In the genomic region with DNA sequence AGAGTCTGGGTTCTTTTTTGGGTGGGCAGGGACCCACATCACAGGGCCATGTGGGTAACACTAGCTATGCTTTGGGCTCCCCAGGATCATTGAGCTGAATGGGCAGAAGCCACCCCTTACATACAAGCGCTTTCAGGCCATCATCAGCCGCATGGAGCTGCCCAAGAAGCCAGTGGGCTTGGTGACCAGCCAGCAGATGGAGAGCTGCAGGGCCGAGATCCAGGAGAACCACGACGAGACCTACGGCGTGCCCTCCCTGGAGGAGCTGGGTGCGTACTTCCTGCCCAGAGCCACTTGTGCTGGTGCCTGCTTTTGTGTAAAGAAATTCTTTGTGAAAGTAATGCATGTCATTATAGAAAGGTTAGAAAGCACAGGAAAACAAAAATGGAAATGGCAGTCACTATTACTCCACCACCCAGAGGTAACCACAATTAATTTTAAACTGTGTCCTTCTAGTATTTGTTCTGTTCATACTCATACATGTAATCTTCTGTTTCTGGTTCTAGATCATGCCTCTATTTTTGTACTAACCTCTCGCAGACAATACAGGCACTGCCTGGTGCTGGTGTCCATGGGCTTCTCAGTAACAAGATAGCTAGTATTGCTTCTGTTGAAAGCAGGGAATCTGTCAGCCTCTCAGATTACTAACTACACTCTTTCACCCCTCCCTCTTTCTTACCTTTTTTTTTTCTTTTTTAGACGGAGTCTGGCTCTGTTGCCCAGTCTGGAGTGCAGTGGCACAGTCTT, we compare ENCODE assay signal across 16 cellular contexts. TPM values are rescaled to one million over a fixed set of nuclear protein-coding genes. Genes with fewer than 3 reads are reported as not detected.
DNase-seq lines count a peak whose midpoint lies in the region; ATAC-seq and TF ChIP-seq lines count a peak whose summit lies in the region.
"Had no signal": no experiment of that assay in that cellular context is flagged by ENCODE, and none has a peak within 500 bp of the region (broad histone marks: within the 10 kb centered on the region; RNA-seq: fewer than 3 reads in every experiment).

No MANE protein-coding gene starts in this region.

- no peak overlapping the region for H3K27ac Mint-ChIP-seq in activated CD4-positive, alpha-beta T cell treated with anti-CD3 and anti-CD28 coated beads, Interleukin-2, amount 10 ng/mL, durations not matched to agents 24 days and 14 days
- H3K27ac Mint-ChIP-seq: activated CD8-positive, alpha-beta T cell treated with anti-CD3 and anti-CD28 coated beads for 36 hours; activated T-helper 1 cell treated with anti-CD3 and anti-CD28 coated beads, Interleukin-12 subunit alpha, Interleukin-12 subunit beta, Interleukin-2, Interleukin-4 antibody, amounts not matched to agents 30 ng/mL and 10 ng/mL and 1 ng/mL, durations not matched to agents 14 hours and 24 hours and 36 hours had no signal

- H3K4me1 ChIP-seq in adrenal gland (replicated peaks in 1 of 2) (peaks cover 36 to 40% of the 10 kb centered on the region in 2 donors), esophagus squamous epithelium (peaks cover 23 to 42% (median 38%) of the 10 kb centered on the region in 3 donors), tibial artery (peaks cover 11 to 47% (median 42%) of the 10 kb centered on the region in 4 donors)

- intact Hi-C loops in adrenal gland (cut with DNase I) (loop anchor here in 1 of 2 donors (10.0 kb wide), 2 partner anchors 54 to 144 kb away; a partner anchor contains a TSS), esophagus squamous epithelium (cut with DNase I) (no loop called here), tibial artery (cut with DNase I; ENCODE audit: low total_unique reads) (no loop called here)
- intact Hi-C loops in activated CD4-positive, alpha-beta T cell treated with anti-CD3 and anti-CD28 coated beads, Interleukin-2, amount 10 ng/mL, durations not matched to agents 24 days and 14 days (cut with micrococcal nuclease) = no loop called here

- H3K9me3 Mint-ChIP-seq in activated CD4-positive, alpha-beta T cell treated with anti-CD3 and anti-CD28 coated beads, Interleukin-2, amount 10 ng/mL, durations not matched to agents 24 days and 14 days = no peaks in the 10 kb centered on the region
- H3K9me3 Mint-ChIP-seq: activated CD8-positive, alpha-beta T cell treated with anti-CD3 and anti-CD28 coated beads for 36 hours; activated T-helper 1 cell treated with anti-CD3 and anti-CD28 coated beads, Interleukin-12 subunit alpha, Interleukin-12 subunit beta, Interleukin-2, Interleukin-4 antibody, amounts not matched to agents 30 ng/mL and 10 ng/mL and 1 ng/mL, durations not matched to agents 14 hours and 24 hours and 36 hours; central memory CD8-positive, alpha-beta T cell had no signal

- no peak overlapping the region for H3K4me3 Mint-ChIP-seq in activated CD4-positive, alpha-beta T cell treated with anti-CD3 and anti-CD28 coated beads, Interleukin-2, amount 10 ng/mL, durations not matched to agents 24 days and 14 days
- H3K4me3 Mint-ChIP-seq: activated CD8-positive, alpha-beta T cell treated with anti-CD3 and anti-CD28 coated beads for 36 hours; activated T-helper 1 cell treated with anti-CD3 and anti-CD28 coated beads, Interleukin-12 subunit alpha, Interleukin-12 subunit beta, Interleukin-2, Interleukin-4 antibody, amounts not matched to agents 30 ng/mL and 10 ng/mL and 1 ng/mL, durations not matched to agents 14 hours and 24 hours and 36 hours; central memory CD8-positive, alpha-beta T cell had no signal

- H3K4me3 ChIP-seq in adrenal gland (no peak overlapping the region), esophagus squamous epithelium (no peak overlapping the region), tibial artery (no peak overlapping the region)
- H3K4me3 ChIP-seq: GM12878 had no signal

- H3K27me3 ChIP-seq in adrenal gland (no peaks in the 10 kb centered on the region), esophagus squamous epithelium (no peaks in the 10 kb centered on the region), tibial artery (no peaks in the 10 kb centered on the region)
- H3K27me3 ChIP-seq: foreskin keratinocyte had no signal

- peak overlapping the region in 3 of 5 donors; percentile 77 to 87 (median 83) for H3K27ac ChIP-seq in adrenal gland
- H3K27ac ChIP-seq in esophagus squamous epithelium = peak overlapping the region in 3 of 4 donors; percentile 72 to 77 (median 75)
- H3K27ac ChIP-seq in tibial artery = peak overlapping the region; percentile 84 to 88
- H3K27ac ChIP-seq: foreskin keratinocyte had no signal

- no peaks in the 10 kb centered on the region for H3K27me3 Mint-ChIP-seq in activated CD4-positive, alpha-beta T cell treated with anti-CD3 and anti-CD28 coated beads, Interleukin-2, amount 10 ng/mL, durations not matched to agents 24 days and 14 days
- H3K27me3 Mint-ChIP-seq: activated CD8-positive, alpha-beta T cell treated with anti-CD3 and anti-CD28 coated beads for 36 hours; central memory CD8-positive, alpha-beta T cell had no signal

- WGBS in adrenal gland, 4 donors = 89 to 95% (median 94%) methylated on average over 8 to 10 of the region's 10 CpGs
- WGBS in esophagus squamous epithelium, 2 donors = 88 to 89% methylated on average over 7 to 10 of the region's 10 CpGs

- H3K4me1 Mint-ChIP-seq in activated CD4-positive, alpha-beta T cell treated with anti-CD3 and anti-CD28 coated beads, Interleukin-2, amount 10 ng/mL, durations not matched to agents 24 days and 14 days = no peaks in the 10 kb centered on the region
- H3K4me1 Mint-ChIP-seq: central memory CD8-positive, alpha-beta T cell had no signal

- ATAC-seq in omental fat pad (ENCODE audit: low FRiP score) (no peak), GM21576 (IDR thresholded peaks at IDR 0.05; ENCODE audit: unreplicated experiment) (no peak)
- ATAC-seq: activated CD8-positive, alpha-beta T cell treated with anti-CD3 and anti-CD28 coated beads for 36 hours; foreskin keratinocyte; GM12878 had no signal

- H3K9me3 ChIP-seq in adrenal gland (replicated peaks in 1 of 3) (no peaks in the 10 kb centered on the region), esophagus squamous epithelium (no peaks in the 10 kb centered on the region), tibial artery (no peaks in the 10 kb centered on the region)

- H3K36me3 Mint-ChIP-seq in activated CD4-positive, alpha-beta T cell treated with anti-CD3 and anti-CD28 coated beads, Interleukin-2, amount 10 ng/mL, durations not matched to agents 24 days and 14 days (ENCODE audit: low read depth) = peaks cover 39% of the 10 kb centered on the region

- H3K36me3 ChIP-seq in adrenal gland (replicated peaks in 1 of 2) = peaks cover 0 to 55% of the 10 kb centered on the region in 2 donors
- peaks cover 4 to 99% (median 39%) of the 10 kb centered on the region in 3 donors for H3K36me3 ChIP-seq in esophagus squamous epithelium
- H3K36me3 ChIP-seq in tibial artery = peaks cover 54 to 69% (median 64%) of the 10 kb centered on the region in 3 donors

- DNase-seq in adrenal gland (peak in 2 of 7 donors; percentile 27 to 55), esophagus squamous epithelium (lab: John Stamatoyannopoulos, UW) (no peak), omental fat pad (ENCODE audit: low spot score) (peak; percentile 2), tibial artery (no peak), Kasumi-1 (lab: John Stamatoyannopoulos, UW) (no peak)
- no peak for DNase-seq in activated CD4-positive, alpha-beta T cell treated with anti-CD3 and anti-CD28 coated beads, Interleukin-2, amount 10 ng/mL, durations not matched to agents 24 days and 14 days
- DNase-seq: activated CD8-positive, alpha-beta T cell treated with anti-CD3 and anti-CD28 coated beads for 36 hours; foreskin keratinocyte; GDM1; stimulated activated CD4-positive, alpha-beta T cell treated with anti-CD3 and anti-CD28 coated beads, Interleukin-15, amount 100 ng/mL, for 24 hours; stimulated activated naive CD4-positive, alpha-beta T cell treated with Interleukin-2 at 50 U/mL for 16 hours; WERI-Rb-1 had no signal

- TF ChIP-seq CTCF in adrenal gland (IDR thresholded peaks at IDR 0.05) = no peak
- TF ChIP-seq CTCF in esophagus squamous epithelium (IDR thresholded peaks at IDR 0.05) = no peak
- TF ChIP-seq CTCF in omental fat pad (IDR thresholded peaks at IDR 0.05) = no peak
- TF ChIP-seq CTCF in tibial artery (IDR thresholded peaks at IDR 0.05) = no peak

- TF ChIP-seq POLR2A in adrenal gland (IDR thresholded peaks at IDR 0.05) = no peak
- TF ChIP-seq POLR2A in esophagus squamous epithelium (IDR thresholded peaks at IDR 0.05) = no peak

RNA-seq across cellular contexts. Expression of a gene that starts 13.7 kb away (rescaled TPM):
- total RNA-seq in adrenal gland = 10 to 100 TPM; 27.2 to 57.4 (median 36.2) TPM
- 10 to 100 TPM; 14.7 to 19.1 (median 14.9) TPM for polyA plus RNA-seq in adrenal gland
- 10 to 100 TPM in 3 of 4 donors, 1 to 10 TPM in 1; 5.6 to 21.0 (median 13.4) TPM for total RNA-seq in esophagus squamous epithelium
- 10 to 100 TPM; 53.1 to 63.4 (median 60.2) TPM for total RNA-seq in omental fat pad
- total RNA-seq in activated CD4-positive, alpha-beta T cell treated with anti-CD3 and anti-CD28 coated beads, Interleukin-2, amount 10 ng/mL, durations not matched to agents 24 days and 14 days = 22.1 and 22.5 TPM in 2 replicates

RNA-seq across cellular contexts. Expression of a gene that starts 24.5 kb away (rescaled TPM):
- total RNA-seq in adrenal gland (10 to 100 TPM; 28.2 to 73.7 (median 32.6) TPM), esophagus squamous epithelium (1 to 10 TPM in 3 of 4 donors, under 1 TPM in 1; 0.57 to 4.0 (median 1.3) TPM), omental fat pad (1 to 10 TPM; 3.2 to 7.4 (median 4.3) TPM)
- polyA plus RNA-seq in adrenal gland = 10 to 100 TPM; 14.5 to 39.5 (median 33.3) TPM
- total RNA-seq in activated CD4-positive, alpha-beta T cell treated with anti-CD3 and anti-CD28 coated beads, Interleukin-2, amount 10 ng/mL, durations not matched to agents 24 days and 14 days = 0.49 and 0.83 TPM in 2 replicates

RNA-seq across cellular contexts. Expression of a gene that starts 46.1 kb away (rescaled TPM):
- total RNA-seq in adrenal gland (under 1 TPM in 4 of 8 donors, not detected in 4; 0.35 to 0.94 (median 0.83) TPM), esophagus squamous epithelium (1 to 10 TPM in 2 of 4 donors, under 1 TPM in 1, not detected in 1; 0.57 to 2.1 (median 1.2) TPM), omental fat pad (1 to 10 TPM in 1 of 4 donors, not detected in 3; 1.6 TPM)
- polyA plus RNA-seq in adrenal gland = under 1 TPM in 2 of 3 donors, not detected in 1; 0.30 to 0.56 TPM
- 1.8 and 2.0 TPM in 2 replicates for total RNA-seq in activated CD4-positive, alpha-beta T cell treated with anti-CD3 and anti-CD28 coated beads, Interleukin-2, amount 10 ng/mL, durations not matched to agents 24 days and 14 days

RNA-seq across cellular contexts. Expression of a gene that starts 56.0 kb away (rescaled TPM):
- total RNA-seq in adrenal gland (10 to 100 TPM in 6 of 8 donors, 1 to 10 TPM in 2; 8.5 to 17.3 (median 12.4) TPM), esophagus squamous epithelium (10 to 100 TPM; 23.6 to 68.6 (median 28.2) TPM), omental fat pad (100 to 1,000 TPM in 1 of 4 donors, 10 to 100 TPM in 3; 18.6 to 103 (median 73.0) TPM)
- polyA plus RNA-seq in adrenal gland = 1 to 10 TPM; 6.3 to 8.2 (median 7.8) TPM
- total RNA-seq in activated CD4-positive, alpha-beta T cell treated with anti-CD3 and anti-CD28 coated beads, Interleukin-2, amount 10 ng/mL, durations not matched to agents 24 days and 14 days = 15.3 and 17.4 TPM in 2 replicates

RNA-seq across cellular contexts. Expression of a gene that starts 56.7 kb away (rescaled TPM):
- 10 to 100 TPM; 32.6 to 48.5 (median 40.7) TPM for total RNA-seq in adrenal gland
- 10 to 100 TPM in 2 of 3 donors, 1 to 10 TPM in 1; 7.6 to 67.6 (median 52.8) TPM for polyA plus RNA-seq in adrenal gland
- 10 to 100 TPM; 18.3 to 25.5 (median 22.1) TPM for total RNA-seq in esophagus squamous epithelium
- total RNA-seq in omental fat pad = 10 to 100 TPM; 20.1 to 25.0 (median 22.8) TPM
- total RNA-seq in activated CD4-positive, alpha-beta T cell treated with anti-CD3 and anti-CD28 coated beads, Interleukin-2, amount 10 ng/mL, durations not matched to agents 24 days and 14 days = 31.3 and 34.8 TPM in 2 replicates
